In genomic region chr7:90313908-90314307, GRCh38 we compare ENCODE assay signal across 2 cellular contexts.
TF ChIP-seq lines count a peak whose summit lies in the region.

No MANE protein-coding gene starts in this region.

TF ChIP-seq in HepG2, 621 proteins besides CTCF, POLR2A, EP300 and RAD21:
- TF ChIP-seq ETV6 (CRISPR knock-in tag; conservative IDR thresholded peaks at IDR 0.05) (no peak), ATRX (CRISPR knock-in tag; IDR thresholded peaks at IDR 0.05; ENCODE audit: borderline replicate concordance) (no peak), ZNF274 (CRISPR knock-in tag; IDR thresholded peaks at IDR 0.05) (no peak), THAP11 (CRISPR knock-in tag; IDR thresholded peaks at IDR 0.05) (no peak), ZNF275 (CRISPR knock-in tag; IDR thresholded peaks at IDR 0.05; ENCODE audit: borderline replicate concordance) (no peak), MAFK (conservative IDR thresholded peaks at IDR 0.05 in 1 of 2, IDR thresholded peaks at IDR 0.05 in 1 of 2; ENCODE audit: low read length in 2 of 2) (peak; percentile 86 to 89), ZNF543 (CRISPR knock-in tag; IDR thresholded peaks at IDR 0.05) (no peak), KLF9 (CRISPR knock-in tag; IDR thresholded peaks at IDR 0.05; ENCODE audit: low read depth) (no peak), ARNT (IDR thresholded peaks at IDR 0.05) (no peak), MAFF (IDR thresholded peaks at IDR 0.05; ENCODE audit: low read depth, low read length) (peak; percentile 90)
- TF ChIP-seq, protein P1, sequence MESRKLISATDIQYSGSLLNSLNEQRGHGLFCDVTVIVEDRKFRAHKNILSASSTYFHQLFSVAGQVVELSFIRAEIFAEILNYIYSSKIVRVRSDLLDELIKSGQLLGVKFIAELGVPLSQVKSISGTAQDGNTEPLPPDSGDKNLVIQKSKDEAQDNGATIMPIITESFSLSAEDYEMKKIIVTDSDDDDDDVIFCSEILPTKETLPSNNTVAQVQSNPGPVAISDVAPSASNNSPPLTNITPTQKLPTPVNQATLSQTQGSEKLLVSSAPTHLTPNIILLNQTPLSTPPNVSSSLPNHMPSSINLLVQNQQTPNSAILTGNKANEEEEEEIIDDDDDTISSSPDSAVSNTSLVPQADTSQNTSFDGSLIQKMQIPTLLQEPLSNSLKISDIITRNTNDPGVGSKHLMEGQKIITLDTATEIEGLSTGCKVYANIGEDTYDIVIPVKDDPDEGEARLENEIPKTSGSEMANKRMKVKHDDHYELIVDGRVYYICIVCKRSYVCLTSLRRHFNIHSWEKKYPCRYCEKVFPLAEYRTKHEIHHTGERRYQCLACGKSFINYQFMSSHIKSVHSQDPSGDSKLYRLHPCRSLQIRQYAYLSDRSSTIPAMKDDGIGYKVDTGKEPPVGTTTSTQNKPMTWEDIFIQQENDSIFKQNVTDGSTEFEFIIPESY (CRISPR knock-in tag; IDR thresholded peaks at IDR 0.05), result no peak

TF ChIP-seq in K562, 482 proteins besides CTCF, POLR2A, EP300 and RAD21:
- TF ChIP-seq MAFG (tag; conservative IDR thresholded peaks at IDR 0.05) (peak; percentile 30; the same call in 1 of the 2 replicates), ZBTB1 (CRISPR knock-in tag; IDR thresholded peaks at IDR 0.05; ENCODE audit: borderline replicate concordance, low read depth) (no peak), MAFK (IDR thresholded peaks at IDR 0.05; ENCODE audit: low read length) (0 out of 2 replicates have a peak, but pooled peaks have one; percentile 12), NFIX (CRISPR knock-in tag; IDR thresholded peaks at IDR 0.05; ENCODE audit: low read depth) (no peak), GABPB2 (CRISPR knock-in tag; conservative IDR thresholded peaks at IDR 0.05) (no peak), MAFF (IDR thresholded peaks at IDR 0.05; ENCODE audit: low read length) (peak; percentile 43; the same call in 1 of the 2 replicates), DNMT1 (IDR thresholded peaks at IDR 0.05) (no peak), ZNF316 (IDR thresholded peaks at IDR 0.05) (peak; percentile 63)
- TF ChIP-seq, protein P2, sequence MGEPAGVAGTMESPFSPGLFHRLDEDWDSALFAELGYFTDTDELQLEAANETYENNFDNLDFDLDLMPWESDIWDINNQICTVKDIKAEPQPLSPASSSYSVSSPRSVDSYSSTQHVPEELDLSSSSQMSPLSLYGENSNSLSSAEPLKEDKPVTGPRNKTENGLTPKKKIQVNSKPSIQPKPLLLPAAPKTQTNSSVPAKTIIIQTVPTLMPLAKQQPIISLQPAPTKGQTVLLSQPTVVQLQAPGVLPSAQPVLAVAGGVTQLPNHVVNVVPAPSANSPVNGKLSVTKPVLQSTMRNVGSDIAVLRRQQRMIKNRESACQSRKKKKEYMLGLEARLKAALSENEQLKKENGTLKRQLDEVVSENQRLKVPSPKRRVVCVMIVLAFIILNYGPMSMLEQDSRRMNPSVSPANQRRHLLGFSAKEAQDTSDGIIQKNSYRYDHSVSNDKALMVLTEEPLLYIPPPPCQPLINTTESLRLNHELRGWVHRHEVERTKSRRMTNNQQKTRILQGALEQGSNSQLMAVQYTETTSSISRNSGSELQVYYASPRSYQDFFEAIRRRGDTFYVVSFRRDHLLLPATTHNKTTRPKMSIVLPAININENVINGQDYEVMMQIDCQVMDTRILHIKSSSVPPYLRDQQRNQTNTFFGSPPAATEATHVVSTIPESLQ (CRISPR knock-in tag; IDR thresholded peaks at IDR 0.05), result no peak
